Comparison of ENCODE assay signal across 8 cellular contexts in the genomic region with DNA sequence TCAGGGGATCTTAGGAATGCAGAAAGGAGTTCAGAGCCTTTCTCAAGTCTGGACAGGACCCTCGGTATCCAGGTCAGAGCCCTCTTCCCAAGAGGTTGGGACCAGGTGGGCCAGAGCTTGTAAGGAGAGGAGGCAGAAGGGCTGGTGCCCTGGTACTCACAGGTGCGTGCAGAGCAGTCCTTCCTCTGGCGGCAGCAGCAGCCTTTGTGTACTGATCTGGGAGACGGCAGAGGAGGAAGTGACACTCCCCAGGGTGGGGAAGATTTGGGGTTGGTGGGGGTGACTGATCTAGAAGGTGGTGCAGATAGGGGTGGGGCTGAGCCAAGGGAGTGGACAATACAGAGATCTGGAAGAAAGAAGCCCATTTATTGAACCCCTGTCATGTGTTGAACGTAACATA. TPM values are rescaled to one million over a fixed set of nuclear protein-coding genes. Genes with fewer than 3 reads are reported as not detected.
A peak's percentile ranks its signal among the peaks of the same experiment; 100 is the strongest.
DNase-seq lines count a peak whose midpoint lies in the region; ATAC-seq, FAIRE-seq and TF ChIP-seq lines count a peak whose summit lies in the region.

A gene with protein sequence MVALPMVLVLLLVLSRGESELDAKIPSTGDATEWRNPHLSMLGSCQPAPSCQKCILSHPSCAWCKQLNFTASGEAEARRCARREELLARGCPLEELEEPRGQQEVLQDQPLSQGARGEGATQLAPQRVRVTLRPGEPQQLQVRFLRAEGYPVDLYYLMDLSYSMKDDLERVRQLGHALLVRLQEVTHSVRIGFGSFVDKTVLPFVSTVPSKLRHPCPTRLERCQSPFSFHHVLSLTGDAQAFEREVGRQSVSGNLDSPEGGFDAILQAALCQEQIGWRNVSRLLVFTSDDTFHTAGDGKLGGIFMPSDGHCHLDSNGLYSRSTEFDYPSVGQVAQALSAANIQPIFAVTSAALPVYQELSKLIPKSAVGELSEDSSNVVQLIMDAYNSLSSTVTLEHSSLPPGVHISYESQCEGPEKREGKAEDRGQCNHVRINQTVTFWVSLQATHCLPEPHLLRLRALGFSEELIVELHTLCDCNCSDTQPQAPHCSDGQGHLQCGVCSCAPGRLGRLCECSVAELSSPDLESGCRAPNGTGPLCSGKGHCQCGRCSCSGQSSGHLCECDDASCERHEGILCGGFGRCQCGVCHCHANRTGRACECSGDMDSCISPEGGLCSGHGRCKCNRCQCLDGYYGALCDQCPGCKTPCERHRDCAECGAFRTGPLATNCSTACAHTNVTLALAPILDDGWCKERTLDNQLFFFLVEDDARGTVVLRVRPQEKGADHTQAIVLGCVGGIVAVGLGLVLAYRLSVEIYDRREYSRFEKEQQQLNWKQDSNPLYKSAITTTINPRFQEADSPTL (minus strand): TSS at position 210 of the 400 bp plus-strand sequence. CDS start 6,808 bp downstream, outside the sequence.

- peak within 1 kb of the TSS; percentile 63; the same call in 1 of the 2 replicates for H2AFZ ChIP-seq in SK-N-SH (ENCODE audit: low read depth)
- no peak within 1 kb of the TSS for H2AFZ ChIP-seq in KMS-11 (ENCODE audit: low read depth)

- H3K4me3 ChIP-seq in SK-N-SH (ENCODE audit: low read depth in 2 of 2, low read length in 1 of 2) (no peak within 1 kb of the TSS), KMS-11 (IDR thresholded peaks at IDR 0.05; ENCODE audit: insufficient read depth, low read depth, low read length) (peak within 1 kb of the TSS; percentile 97), BE2C (ENCODE audit: low read depth, low read length) (no peak within 1 kb of the TSS)
- peak within 1 kb of the TSS; percentile 84 for H3K4me3 ChIP-seq in naive thymus-derived CD4-positive, alpha-beta T cell (ENCODE audit: low read length)

- intact Hi-C loops in naive thymus-derived CD4-positive, alpha-beta T cell (cut with micrococcal nuclease): loop anchor here (1.0 to 5.0 kb wide), 5 partner anchors 9 to 245 kb away; a partner anchor contains a TSS

- no peaks in the 10 kb centered on the region for H3K9me3 Mint-ChIP-seq in naive thymus-derived CD4-positive, alpha-beta T cell

- no peaks in the 10 kb centered on the region for H3K27me3 Mint-ChIP-seq in naive thymus-derived CD4-positive, alpha-beta T cell

- no peaks in the 10 kb centered on the region for H3K27me3 ChIP-seq in SK-N-SH (ENCODE audit: insufficient read depth)
- no peaks in the 10 kb centered on the region for H3K27me3 ChIP-seq in KMS-11 (ENCODE audit: insufficient read depth, low read depth)
- H3K27me3 ChIP-seq in naive thymus-derived CD4-positive, alpha-beta T cell (ENCODE audit: control insufficient read depth in 2 of 2, insufficient read depth in 2 of 2, low read length in 2 of 2): no peaks in the 10 kb centered on the region
- no peaks in the 10 kb centered on the region for H3K27me3 ChIP-seq in BE2C

- H3K79me2 ChIP-seq in SK-N-SH (ENCODE audit: insufficient read depth) (no peaks in the 10 kb centered on the region), KMS-11 (ENCODE audit: insufficient read depth, low read depth) (peaks cover 70% of the 10 kb centered on the region)

- H3K9me3 ChIP-seq in SK-N-SH (no peaks in the 10 kb centered on the region), BE2C (no peaks in the 10 kb centered on the region)
- no peaks in the 10 kb centered on the region for H3K9me3 ChIP-seq in naive thymus-derived CD4-positive, alpha-beta T cell (ENCODE audit: control insufficient read depth in 2 of 3, low read length in 3 of 3)

- H3K4me2 ChIP-seq in SK-N-SH (peak within 1 kb of the TSS; percentile 36; the same call in 1 of the 2 replicates), KMS-11 (peak within 1 kb of the TSS; percentile 47)

- no peak for FAIRE-seq in frontal cortex (lab: Jason Lieb, UNC)

- DNase-seq in SK-N-SH (no peak), frontal cortex (ENCODE audit: low spot score in 2 of 2) (no peak), KG1 (lab: John Stamatoyannopoulos, UW) (no peak), BE2C (no peak)
- peak; percentile 67 for DNase-seq in activated CD8-positive, alpha-beta memory T cell treated with anti-CD3 and anti-CD28 coated beads, Interleukin-2, amount 50 U/mL, for 4 hours
- DNase-seq in naive thymus-derived CD4-positive, alpha-beta T cell: peak in 8 of 9 donors; percentile 59 to 72 (median 67)

- H3K4me3 Mint-ChIP-seq in naive thymus-derived CD4-positive, alpha-beta T cell: peak within 1 kb of the TSS; percentile 83 to 95 (median 88)

- H3K4me1 Mint-ChIP-seq in naive thymus-derived CD4-positive, alpha-beta T cell: peaks cover 51 to 76% (median 69%) of the 10 kb centered on the region in 7 donors

- peak within 1 kb of the TSS in 1 of 2 experiments; percentile 67; a peak in 2 of 4 replicates for H3K27ac ChIP-seq in SK-N-SH (ENCODE audit: low read depth in 2 of 2, low read length in 1 of 2)
- H3K27ac ChIP-seq in KMS-11: peak within 1 kb of the TSS; percentile 79
- H3K27ac ChIP-seq in naive thymus-derived CD4-positive, alpha-beta T cell (ENCODE audit: low read depth, low read length): peak within 1 kb of the TSS; percentile 85

- TF ChIP-seq CTCF in SK-N-SH (IDR thresholded peaks at IDR 0.05) (no peak), KMS-11 (conservative IDR thresholded peaks at IDR 0.05; ENCODE audit: low read depth, low read length) (no peak), BE2C (IDR thresholded peaks at IDR 0.05; ENCODE audit: low read depth, low read length) (no peak)

- peaks cover 0 to 7% of the 10 kb centered on the region in 2 experiments; a peak in 1 of 4 replicates for H3K4me1 ChIP-seq in SK-N-SH (ENCODE audit: control insufficient read depth in 1 of 2, insufficient read depth in 2 of 2, low read depth in 1 of 2, low read length in 1 of 2)
- H3K4me1 ChIP-seq in KMS-11 (ENCODE audit: low read depth, poor library complexity, severe bottlenecking): peaks cover 82% of the 10 kb centered on the region
- H3K4me1 ChIP-seq in naive thymus-derived CD4-positive, alpha-beta T cell (ENCODE audit: control insufficient read depth in 2 of 2, insufficient read depth in 2 of 2, low read length in 2 of 2): peaks cover 52 to 61% of the 10 kb centered on the region in 2 donors
- no peaks in the 10 kb centered on the region for H3K4me1 ChIP-seq in BE2C

- H3K27ac Mint-ChIP-seq in naive thymus-derived CD4-positive, alpha-beta T cell: peak within 1 kb of the TSS; percentile 82 to 98 (median 88)

- no peak for TF ChIP-seq EP300 in SK-N-SH (IDR thresholded peaks at IDR 0.05; ENCODE audit: borderline replicate concordance in 1 of 2, low read depth in 1 of 2, low read length in 1 of 2)

- ATAC-seq in SK-N-SH treated with all-trans-retinoic acid at 6 μM for 48 hours: no peak
- peak; percentile 89 for ATAC-seq in naive thymus-derived CD4-positive, alpha-beta T cell

- POLR2A ChIA-PET in SK-N-SH (lab: Yijun Ruan, JAX): no interaction called here
- POLR2A ChIA-PET in naive thymus-derived CD4-positive, alpha-beta T cell (lab: Charles Lee): interaction anchor here (1.0 to 9.7 kb wide), 14 partner anchors 8 to 114 kb away, joined by 3 to 103 read pairs (median 8); a partner anchor contains a TSS

- CTCF ChIA-PET in SK-N-SH (lab: Yijun Ruan, JAX): interaction anchor here (1.2 to 14.8 kb wide), 5 partner anchors 9 to 114 kb away, joined by 3 to 363 read pairs (median 6); a partner anchor contains a TSS
- CTCF ChIA-PET in naive thymus-derived CD4-positive, alpha-beta T cell (lab: Charles Lee): interaction anchor here (0.6 to 14.6 kb wide), 7 partner anchors 8 to 82 kb away, joined by 3 to 159 read pairs (median 4); a partner anchor contains a TSS

- TF ChIP-seq RAD21 in SK-N-SH (IDR thresholded peaks at IDR 0.05; ENCODE audit: low read length): no peak

- H3K9me2 ChIP-seq in SK-N-SH: no peaks in the 10 kb centered on the region

- peaks cover 0 to 51% (median 8%) of the 10 kb centered on the region in 5 donors for H3K36me3 Mint-ChIP-seq in naive thymus-derived CD4-positive, alpha-beta T cell

- WGBS in SK-N-SH (ENCODE audit: low lambda C conversion rate): 85% methylated on average over 5 of the region's 5 CpGs

- peak within 1 kb of the TSS; percentile 39; the same call in 1 of the 2 replicates for H3K9ac ChIP-seq in SK-N-SH
- H3K9ac ChIP-seq in KMS-11: peak within 1 kb of the TSS; percentile 57

- H4K20me1 ChIP-seq in SK-N-SH (ENCODE audit: insufficient read depth) (no peaks in the 10 kb centered on the region), KMS-11 (ENCODE audit: insufficient read depth) (no peaks in the 10 kb centered on the region)

- peaks cover 9% of the 10 kb centered on the region for H3F3A ChIP-seq in SK-N-SH (replicated peaks; ENCODE audit: insufficient read depth)

- H3K36me3 ChIP-seq in SK-N-SH (replicated peaks in 1 of 2; ENCODE audit: control insufficient read depth in 1 of 2, insufficient read depth in 2 of 2, low read length in 1 of 2) (peaks cover 10 to 18% of the 10 kb centered on the region in 2 experiments), KMS-11 (ENCODE audit: insufficient read depth) (peaks cover 27% of the 10 kb centered on the region; the same call in 1 of the 2 replicates), BE2C (no peaks in the 10 kb centered on the region)
- H3K36me3 ChIP-seq in naive thymus-derived CD4-positive, alpha-beta T cell (ENCODE audit: control insufficient read depth in 2 of 3, insufficient read depth in 3 of 3, low read length in 3 of 3): peaks cover 0 to 17% (median 0%) of the 10 kb centered on the region in 3 experiments

TF ChIP-seq in SK-N-SH, 30 proteins besides CTCF, POLR2A, EP300 and RAD21 (continues in another document):
- TF ChIP-seq TEAD4 (IDR thresholded peaks at IDR 0.05; ENCODE audit: borderline replicate concordance, insufficient read depth): no peak
- TF ChIP-seq TAF1 (IDR thresholded peaks at IDR 0.05; ENCODE audit: borderline replicate concordance, low read depth, low read length): no peak
- no peak for TF ChIP-seq RXRA (IDR thresholded peaks at IDR 0.05; ENCODE audit: borderline replicate concordance, low read depth)
- TF ChIP-seq FOXJ3 (CRISPR knock-in tag; IDR thresholded peaks at IDR 0.05): no peak

TF ChIP-seq in SK-N-SH treated with all-trans-retinoic acid at 6 μM for 48 hours, 23 proteins besides CTCF, POLR2A, EP300 and RAD21 (continues in another document):
- no peak for TF ChIP-seq PPARA (CRISPR knock-in tag; IDR thresholded peaks at IDR 0.05; ENCODE audit: borderline replicate concordance)
- no peak for TF ChIP-seq ISL1 (CRISPR knock-in tag; IDR thresholded peaks at IDR 0.05)
- TF ChIP-seq OSR1 (CRISPR knock-in tag; IDR thresholded peaks at IDR 0.05): no peak

RNA-seq across cellular contexts. Expression of the gene that starts here (rescaled TPM):
- polyA plus RNA-seq in SK-N-SH (2012; rRNA removed): 0.25 and 0.31 TPM in 2 replicates
- 0.03 and 0.16 TPM in 2 replicates for polyA plus RNA-seq in SK-N-SH (2012; cell fraction: cytosol; rRNA removed)
- 2.4 and 2.5 TPM in 2 replicates for polyA plus RNA-seq in SK-N-SH (2012; cell fraction: nucleus; rRNA removed)
- total RNA-seq in naive thymus-derived CD4-positive, alpha-beta T cell: 100 to 1,000 TPM; 208 to 760 (median 408) TPM
- 100 to 1,000 TPM; 191 to 205 TPM for polyA plus RNA-seq in naive thymus-derived CD4-positive, alpha-beta T cell
- not detected for total RNA-seq in frontal cortex
- polyA plus RNA-seq in BE2C (2012; ENCODE audit: insufficient read depth, insufficient read length, low read depth): not detected

Comparison
In these comparisons a context has a peak if more than half of its experiments do, and no peak if none do; other contexts are left out.
1. RNA of the gene that starts here (total RNA-seq): 208 to 760 TPM in naive thymus-derived CD4-positive, alpha-beta T cell; not detected in frontal cortex (single experiment); every median in the first group is over 100 times any median in the second.
2. RNA of the gene that starts here (polyA plus RNA-seq): 191 to 205 TPM in naive thymus-derived CD4-positive, alpha-beta T cell; 0.03 to 2.5 TPM in SK-N-SH; every median in the first group is over 10 times any median in the second.
3. DNase-seq: peak in activated CD8-positive, alpha-beta memory T cell treated with anti-CD3 and anti-CD28 coated beads, Interleukin-2, amount 50 U/mL, for 4 hours (single experiment) and naive thymus-derived CD4-positive, alpha-beta T cell (8 of 9); none in SK-N-SH (single experiment), frontal cortex (0 of 2), KG1 (single experiment) and BE2C (single experiment).
4. H3K4me3 ChIP-seq: peak in KMS-11 (single experiment) and naive thymus-derived CD4-positive, alpha-beta T cell (single experiment); none in SK-N-SH (0 of 2) and BE2C (single experiment).